ENCODE assay signal across 8 cellular contexts in genomic region chr1:160284782-160285344, GRCh38. TPM values are rescaled to one million over a fixed set of nuclear protein-coding genes. Genes with fewer than 3 reads are reported as not detected.
A peak's percentile ranks its signal among the peaks of the same experiment; 100 is the strongest.
DNase-seq lines count a peak whose midpoint lies in the region; ATAC-seq lines count a peak whose summit lies in the region.

Gene PEX19, minus strand, starts transcription at chr1:160285133. Its CDS starts 9 bp downstream, at chr1:160285124.

- ATAC-seq in GM19372 (IDR thresholded peaks at IDR 0.05; ENCODE audit: low read depth, unreplicated experiment): peak; percentile 98
- ATAC-seq in HG03558 (IDR thresholded peaks at IDR 0.05; ENCODE audit: extremely low read depth, unreplicated experiment): peak; percentile 87
- ATAC-seq in left lobe of liver: peak; percentile 96

- DNase-seq in C1 segment of cervical spinal cord (lab: John Stamatoyannopoulos, UW) (peak; percentile 20 to 91 (median 86)), NCI-H748 treated with DMSO at 0.1 percent for 48 hours (lab: John Stamatoyannopoulos, UW) (peak; percentile 84), dedifferentiated amniotic fluid mesenchymal stem cell (ENCODE audit: extremely low spot score) (peak; percentile 90), left lobe of liver (ENCODE audit: low spot score) (peak; percentile 94)
- peak; percentile 86 to 93 for DNase-seq in activated CD4-positive, alpha-beta T cell treated with anti-CD3 and anti-CD28 coated beads, Interleukin-2, amount 50 U/mL, for 24 hours (ENCODE audit: low read depth in 1 of 2, low spot score in 1 of 2)
- peak; percentile 87 for DNase-seq in stimulated activated CD4-positive, alpha-beta T cell treated with anti-CD3 and anti-CD28 coated beads, Interleukin-2, amount 100 ng/mL, for 4 hours (ENCODE audit: low read depth)

RNA-seq across cellular contexts. Expression of gene PEX19, which starts in this region (rescaled TPM):
- total RNA-seq in left lobe of liver: 82.5 TPM

Comparison
In these comparisons a context has a peak if more than half of its experiments do, and no peak if none do; other contexts are left out.
1. Peak in every context shown above with its lines: DNase-seq and ATAC-seq.